Comparison of ENCODE assay signal across 21 cellular contexts in the genomic region with DNA sequence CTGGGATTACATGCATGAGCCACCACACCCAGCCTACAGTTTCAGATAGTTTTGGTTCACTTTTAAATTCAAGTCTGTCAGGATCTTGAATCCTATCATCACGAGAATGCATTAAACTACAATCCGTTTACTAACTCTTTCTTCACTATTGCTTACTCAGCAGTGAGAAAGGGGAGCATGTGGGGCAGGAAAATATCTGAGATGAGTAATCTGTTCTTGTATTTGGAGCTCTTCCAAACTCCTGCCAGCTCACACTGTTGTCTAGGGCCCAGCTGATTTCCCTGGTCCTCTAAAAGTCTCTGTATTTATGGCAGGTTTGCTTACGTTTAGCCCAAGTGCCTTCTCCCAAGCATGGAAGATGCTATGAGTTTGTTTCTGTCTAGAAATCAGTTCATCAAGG.
DNase-seq lines count a peak whose midpoint lies in the region; ATAC-seq, FAIRE-seq and TF ChIP-seq lines count a peak whose summit lies in the region.
"Had no signal": no experiment of that assay in that cellular context is flagged by ENCODE, and none has a peak within 500 bp of the region (broad histone marks: within the 10 kb centered on the region; RNA-seq: fewer than 3 reads in every experiment).

No MANE protein-coding gene starts in this region.

- H3K9me1 ChIP-seq in endothelial cell of umbilical vein (replicated peaks; ENCODE audit: control insufficient read depth, extremely low read depth, insufficient read depth, low read length) = no peaks in the 10 kb centered on the region

- DNase-seq in EH (ENCODE audit: low read depth) = peak; percentile 51
- DNase-seq in RPMI7951 (ENCODE audit: low read depth) = peak; percentile 83
- peak; percentile 61 for DNase-seq in endothelial cell of umbilical vein (ENCODE audit: low read depth, low spot score)
- DNase-seq in HepG2 (ENCODE audit: low spot score) = no peak
- no peak for DNase-seq in T-helper 9 cell
- no peak for DNase-seq in AG08395 (ENCODE audit: low spot score)
- no peak for DNase-seq in midbrain (lab: John Stamatoyannopoulos, UW)
- DNase-seq: activated CD4-positive, alpha-beta memory T cell treated with anti-CD3 and anti-CD28 coated beads, Interleukin-2, amount 10 ng/mL, durations not matched to agents 7 days and 5 days; activated effector memory CD4-positive, alpha-beta T cell treated with anti-CD3 and anti-CD28 coated beads, Interleukin-2, amount 50 U/mL, for 16 hours; central memory CD4-positive, alpha-beta T cell; immature natural killer cell; NCI-H510A; right cardiac atrium; stimulated activated naive CD8-positive, alpha-beta T cell treated with anti-CD3 and anti-CD28 coated beads, Interleukin-15, amount 100 ng/mL, for 72 hours had no signal

- H3K79me2 ChIP-seq in endothelial cell of umbilical vein (ENCODE audit: control insufficient read depth, insufficient read depth, low read length) (no peaks in the 10 kb centered on the region), HepG2 (ENCODE audit: insufficient read depth, low read length) (no peaks in the 10 kb centered on the region)

- H4K20me1 ChIP-seq in endothelial cell of umbilical vein (replicated peaks; ENCODE audit: control insufficient read depth, extremely low read depth, insufficient read depth, low read length) (no peaks in the 10 kb centered on the region), HepG2 (ENCODE audit: insufficient read depth, low read length) (no peaks in the 10 kb centered on the region)

- H3K27ac ChIP-seq in endothelial cell of umbilical vein (ENCODE audit: insufficient read depth, low read depth, low read length) (no peak overlapping the region), HepG2 (ENCODE audit: extremely low read length, insufficient read depth, low read length) (no peak overlapping the region)
- H3K27ac ChIP-seq: C4-2B, esophagus muscularis mucosa had no signal

- TF ChIP-seq POLR2A in endothelial cell of umbilical vein (IDR thresholded peaks at IDR 0.05; ENCODE audit: low read depth, low read length) (no peak), HepG2 (IDR thresholded peaks at IDR 0.05; ENCODE audit: insufficient read depth in 1 of 2, low read depth in 2 of 2, low read length in 2 of 2) (no peak)

- intact Hi-C loops in endothelial cell of umbilical vein (cut with micrococcal nuclease) (no loop called here), HepG2 (cut with micrococcal nuclease; ENCODE audit: unreplicated experiment) (no loop called here)

- in situ Hi-C loops in HepG2 (cut with HindIII; ENCODE audit: extremely low pct_ligation_motif_present, low pct_unique_long_range_greater_than_20kb) = no loop called here

- POLR2A ChIA-PET in endothelial cell of umbilical vein (lab: Charles Lee) (interaction anchor here (1.1 kb wide), 1 partner anchor 77 kb away, joined by 3 read pairs; no protein-coding TSS in a partner anchor), HepG2 (lab: Yijun Ruan, JAX) (no interaction called here)

- FAIRE-seq in endothelial cell of umbilical vein (lab: Jason Lieb, UNC) = peak; percentile 81
- FAIRE-seq in HepG2 (lab: Jason Lieb, UNC) = no peak
- FAIRE-seq: G401.6, GM18507 had no signal

- dilution Hi-C loops in endothelial cell of umbilical vein (cut with MboI; ENCODE audit: extremely low pct_ligation_motif_present, low sequenced_read_pairs) = no loop called here

- no peaks in the 10 kb centered on the region for H3K36me3 ChIP-seq in endothelial cell of umbilical vein (ENCODE audit: control insufficient read depth in 2 of 2, extremely low read depth in 1 of 2, insufficient read depth in 2 of 2, low read length in 2 of 2)
- no peaks in the 10 kb centered on the region for H3K36me3 ChIP-seq in HepG2 (replicated peaks in 1 of 2; ENCODE audit: control insufficient read depth in 1 of 2, insufficient read depth in 2 of 2, low read length in 2 of 2)
- H3K36me3 ChIP-seq: esophagus muscularis mucosa, HAP-1 had no signal

- no peak overlapping the region for H3K9ac ChIP-seq in endothelial cell of umbilical vein (replicated peaks; ENCODE audit: extremely low read depth, insufficient read depth, low read length)
- no peak overlapping the region for H3K9ac ChIP-seq in HepG2 (ENCODE audit: insufficient read depth, low read depth, low read length)

- ATAC-seq in HepG2 (no peak), HG03342 (IDR thresholded peaks at IDR 0.05; ENCODE audit: unreplicated experiment) (no peak)
- ATAC-seq: Panc1; right cardiac atrium; stimulated activated naive CD8-positive, alpha-beta T cell treated with anti-CD3 and anti-CD28 coated beads, Interleukin-15, amount 100 ng/mL, for 72 hours had no signal

- TF ChIP-seq CTCF in endothelial cell of umbilical vein (IDR thresholded peaks at IDR 0.05; ENCODE audit: extremely low read depth in 1 of 2, insufficient read depth in 1 of 2, low read depth in 1 of 2, low read length in 2 of 2) (no peak), HepG2 (CRISPR knock-in tag; IDR thresholded peaks at IDR 0.05) (no peak)

- 32% methylated on average over 3 of the region's 3 CpGs for WGBS in HepG2 (ENCODE audit: low lambda C conversion rate)

- TF ChIP-seq EP300 in HepG2 (IDR thresholded peaks at IDR 0.05; ENCODE audit: low read depth in 2 of 2, low read length in 2 of 2) (no peak), HepG2 (CRISPR knock-in tag; IDR thresholded peaks at IDR 0.05; ENCODE audit: borderline replicate concordance) (no peak)

- TF ChIP-seq RAD21 in HepG2 (CRISPR knock-in tag; IDR thresholded peaks at IDR 0.05) = no peak

- BruUV-seq in endothelial cell of umbilical vein (replicated peaks; lab: Mats Ljungman, UMichigan) (no TSS peak), HepG2 (replicated peaks; lab: Mats Ljungman, UMichigan) (no TSS peak)

- H3K4me1 ChIP-seq in endothelial cell of umbilical vein (ENCODE audit: control insufficient read depth, extremely low read depth, insufficient read depth, low read length) = peaks cover 18% of the 10 kb centered on the region
- no peaks in the 10 kb centered on the region for H3K4me1 ChIP-seq in HepG2 (ENCODE audit: insufficient read depth, low read length)
- H3K4me1 ChIP-seq: esophagus muscularis mucosa, HAP-1 had no signal

- no peak overlapping the region for H2AFZ ChIP-seq in endothelial cell of umbilical vein (ENCODE audit: low read depth, low read length)
- H2AFZ ChIP-seq in HepG2 (ENCODE audit: low read length) = no peak overlapping the region

- H3K4me3 ChIP-seq in endothelial cell of umbilical vein (replicated peaks in 1 of 3; ENCODE audit: insufficient read depth in 1 of 3, low read depth in 1 of 3, low read length in 3 of 3) (no peak overlapping the region), HepG2 (replicated peaks in 1 of 3; ENCODE audit: insufficient read depth in 1 of 3, low read depth in 2 of 3, low read length in 3 of 3) (no peak overlapping the region)
- H3K4me3 ChIP-seq: esophagus muscularis mucosa, HAP-1 had no signal

- CTCF ChIA-PET in endothelial cell of umbilical vein (lab: Charles Lee) (interaction anchor here (1.0 to 1.2 kb wide), 4 partner anchors 11 to 96 kb away, joined by 3 to 5 read pairs (median 4); no protein-coding TSS in a partner anchor), HepG2 (lab: Yijun Ruan, JAX; ENCODE audit: low intra/inter-chr PET ratio, low total read pairs) (no interaction called here)

- H3K4me2 ChIP-seq in endothelial cell of umbilical vein (ENCODE audit: insufficient read depth, low read length) (no peak overlapping the region), HepG2 (ENCODE audit: low read depth, low read length) (no peak overlapping the region)

- H3K9me3 ChIP-seq in endothelial cell of umbilical vein (replicated peaks; ENCODE audit: control insufficient read depth, insufficient read depth, low read length) (no peaks in the 10 kb centered on the region), HepG2 (ENCODE audit: low read length) (no peaks in the 10 kb centered on the region)
- H3K9me3 ChIP-seq: HAP-1 had no signal

- peaks cover 2 to 3% of the 10 kb centered on the region in 2 experiments for H3K27me3 ChIP-seq in endothelial cell of umbilical vein (ENCODE audit: control insufficient read depth in 2 of 2, insufficient read depth in 2 of 2, low read length in 2 of 2)
- peaks cover 0 to 2% of the 10 kb centered on the region in 2 experiments; a peak in 3 of 5 replicates for H3K27me3 ChIP-seq in HepG2 (ENCODE audit: control insufficient read depth in 1 of 2, insufficient read depth in 2 of 2, low read length in 2 of 2)
- H3K27me3 ChIP-seq: esophagus muscularis mucosa had no signal

TF ChIP-seq in endothelial cell of umbilical vein, 7 proteins besides CTCF, POLR2A, EP300 and RAD21:
- no peak for TF ChIP-seq EZH2 (IDR thresholded peaks at IDR 0.05; ENCODE audit: borderline replicate concordance, low read depth, low read length, severe bottlenecking)
- no peak for TF ChIP-seq GATA2 (IDR thresholded peaks at IDR 0.05; ENCODE audit: insufficient read depth, insufficient read length, low read depth, low read length)
- TF ChIP-seq, protein P1, sequence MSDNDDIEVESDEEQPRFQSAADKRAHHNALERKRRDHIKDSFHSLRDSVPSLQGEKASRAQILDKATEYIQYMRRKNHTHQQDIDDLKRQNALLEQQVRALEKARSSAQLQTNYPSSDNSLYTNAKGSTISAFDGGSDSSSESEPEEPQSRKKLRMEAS (IDR thresholded peaks at IDR 0.05; ENCODE audit: insufficient read depth, insufficient read length) = no peak
- TF ChIP-seq POLR2AphosphoS5 (IDR thresholded peaks at IDR 0.05; ENCODE audit: insufficient read depth, low read depth, low read length) = no peak
- TF ChIP-seq MYC (IDR thresholded peaks at IDR 0.05; ENCODE audit: low read depth, low read length) = no peak
- TF ChIP-seq JUN (IDR thresholded peaks at IDR 0.05; ENCODE audit: borderline replicate concordance, insufficient read depth, insufficient read length, low read depth) = peak; percentile 10
- peak; percentile 59 for TF ChIP-seq FOS (IDR thresholded peaks at IDR 0.05; ENCODE audit: borderline replicate concordance, insufficient read depth, low read length)

TF ChIP-seq in HepG2, 621 proteins besides CTCF, POLR2A, EP300 and RAD21:
- TF ChIP-seq ZNF333 (CRISPR knock-in tag; IDR thresholded peaks at IDR 0.05; ENCODE audit: borderline replicate concordance) = no peak
- TF ChIP-seq MAFF (IDR thresholded peaks at IDR 0.05; ENCODE audit: low read depth, low read length) = 0 out of 2 replicates have a peak, but pooled peaks have one; percentile 34
- no peak for TF ChIP-seq U2AF1 (optimal IDR thresholded peaks at IDR 0.05; ENCODE audit: low read depth, low read length)
- no peak for TF ChIP-seq SRSF1 (optimal IDR thresholded peaks at IDR 0.05; ENCODE audit: low read depth, low read length)
- no peak for TF ChIP-seq ZBTB38 (CRISPR knock-in tag; IDR thresholded peaks at IDR 0.05)
- TF ChIP-seq MAFK (conservative IDR thresholded peaks at IDR 0.05 in 1 of 2, IDR thresholded peaks at IDR 0.05 in 1 of 2; ENCODE audit: low read length in 2 of 2) = peak; percentile 36 to 65

Comparison
In these comparisons a context has a peak if more than half of its experiments do, and no peak if none do; other contexts are left out.
1. DNase-seq: peak in EH (single experiment), RPMI7951 (single experiment) and endothelial cell of umbilical vein (single experiment); none in HepG2 (single experiment), T-helper 9 cell (single experiment), AG08395 (single experiment) and midbrain (single experiment).